In the genomic region with DNA sequence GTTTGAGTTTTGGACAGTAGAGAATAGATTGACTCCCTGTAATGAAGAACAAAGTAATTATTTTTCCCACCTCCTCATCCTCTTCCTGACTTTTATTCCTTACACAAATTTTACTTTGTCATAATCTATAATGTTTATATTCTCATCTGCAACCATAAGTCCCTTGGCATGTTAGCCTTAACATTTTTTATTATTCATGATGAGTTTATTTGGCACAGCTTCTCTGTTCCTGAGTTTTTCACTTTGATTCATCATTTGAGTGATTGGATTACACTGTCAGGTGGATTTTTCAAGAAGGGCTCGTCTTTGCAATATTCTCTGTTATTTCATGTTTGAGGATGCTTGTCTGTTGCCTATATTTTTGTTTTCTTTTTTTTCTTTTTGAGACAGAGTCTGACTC, we compare ENCODE assay signal across 1 cellular context.
TF ChIP-seq lines count a peak whose summit lies in the region.

No MANE protein-coding gene starts in this region.

TF ChIP-seq in IMR-90, 13 proteins besides CTCF, POLR2A, EP300 and RAD21 (continued from another document):
- TF ChIP-seq RCOR1 (IDR thresholded peaks at IDR 0.05; ENCODE audit: insufficient replicate concordance, low read length): no peak
